ENCODE assay signal across 22 cellular contexts in genomic region chr3:194534243-194534642, GRCh38.
"Had no signal": no experiment of that assay in that cellular context is flagged by ENCODE, and none has a peak within 500 bp of the region (broad histone marks: within the 10 kb centered on the region; RNA-seq: fewer than 3 reads in every experiment).

No MANE protein-coding gene starts in this region.

- ATAC-seq: esophagus mucosa, gastrocnemius medialis, heart right ventricle, left colon, left lobe of liver, left ventricle myocardium superior, lower lobe of right lung, mucosa of descending colon had no signal

- H3K27me3 ChIP-seq: dorsolateral prefrontal cortex, esophagus squamous epithelium, gastrocnemius medialis, heart right ventricle had no signal

- H3K9me3 ChIP-seq: gastrocnemius medialis had no signal

- H3K36me3 ChIP-seq: esophagus squamous epithelium, gastrocnemius medialis, heart right ventricle, lower lobe of right lung had no signal

- H3K4me3 ChIP-seq: coronary artery, dorsolateral prefrontal cortex, esophagus squamous epithelium, gastrocnemius medialis, heart right ventricle, lower lobe of right lung, mucosa of descending colon had no signal

- DNase-seq: dermis blood vessel endothelial cell; dorsolateral prefrontal cortex; effector CD4-positive, alpha-beta T cell; effector memory CD4-positive, alpha-beta T cell; erythroblast; esophagus squamous epithelium; foreskin fibroblast; foreskin melanocyte; gastrocnemius medialis; glutamatergic neuron; head of caudate nucleus; heart right ventricle; hippocampal formation; left colon; left ventricle myocardium superior; lower lobe of right lung; mesenchymal stem cell; mucosa of descending colon; naive B cell had no signal

- H3K27ac ChIP-seq: coronary artery, dorsolateral prefrontal cortex, esophagus squamous epithelium, gastrocnemius medialis, heart right ventricle, lower lobe of right lung had no signal
